9 cellular contexts compared by ENCODE assay signal in the genomic region with DNA sequence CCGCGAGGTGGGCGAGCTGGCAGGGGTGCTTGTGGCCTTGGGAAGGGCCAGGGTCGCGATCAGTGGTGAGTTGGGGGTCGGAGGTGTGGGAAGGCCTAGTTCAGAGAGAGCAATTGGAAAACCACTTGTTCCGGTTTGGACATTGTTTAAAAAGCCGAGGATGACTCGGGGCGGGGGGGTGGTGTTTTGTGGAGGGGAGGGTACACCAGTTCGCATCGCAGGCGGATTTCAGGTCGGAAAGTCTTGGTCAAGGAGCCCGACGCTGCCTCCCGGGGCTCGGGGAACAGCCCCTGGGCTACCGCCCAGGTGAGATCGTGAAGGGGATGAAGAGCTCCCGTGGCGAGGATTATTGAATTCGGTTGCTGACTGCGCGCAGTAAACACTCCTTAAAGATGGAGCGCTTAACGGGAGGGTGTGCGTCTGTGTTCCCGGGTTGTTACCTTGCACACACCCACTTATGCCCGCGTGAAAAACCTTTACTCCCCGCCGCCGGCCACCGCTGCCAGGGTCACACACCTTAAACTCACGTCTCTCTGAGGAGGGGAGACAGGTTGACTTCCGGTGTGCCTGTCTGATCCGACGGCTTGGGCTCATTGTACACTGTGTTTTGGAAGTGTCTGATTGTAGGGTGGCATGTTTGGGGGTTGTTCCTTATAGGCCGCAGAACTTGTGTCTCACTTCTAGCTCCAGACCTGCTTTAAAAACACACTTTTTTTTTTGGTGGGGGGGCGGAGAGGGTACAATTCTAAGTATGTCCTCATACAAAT.
DNase-seq lines count a peak whose midpoint lies in the region; ATAC-seq, FAIRE-seq and TF ChIP-seq lines count a peak whose summit lies in the region.
"Had no signal": no experiment of that assay in that cellular context is flagged by ENCODE, and none has a peak within 500 bp of the region (broad histone marks: within the 10 kb centered on the region; RNA-seq: fewer than 3 reads in every experiment).

No MANE protein-coding gene starts in this region.

- no peaks in the 10 kb centered on the region for H3K27me3 Mint-ChIP-seq in activated CD4-positive, alpha-beta T cell treated with anti-CD3 and anti-CD28 coated beads for 36 hours
- no peaks in the 10 kb centered on the region for H3K27me3 Mint-ChIP-seq in chondrocyte (ENCODE audit: low read depth)

- H3K9me3 ChIP-seq in SU-DHL-6 (ENCODE audit: insufficient read depth, low read length) (no peaks in the 10 kb centered on the region), lower lobe of right lung (no peaks in the 10 kb centered on the region), subcutaneous abdominal adipose tissue (ENCODE audit: control insufficient read depth in 5 of 5, low read length in 5 of 5) (no peaks in the 10 kb centered on the region)

- H3K9ac ChIP-seq in SU-DHL-6 (ENCODE audit: low read length) (peak overlapping the region; percentile 75), subcutaneous abdominal adipose tissue (ENCODE audit: low read length in 5 of 5) (peak overlapping the region; percentile 68 to 91 (median 85))

- peak; percentile 47 for DNase-seq in activated CD4-positive, alpha-beta T cell treated with anti-CD3 and anti-CD28 coated beads for 36 hours
- DNase-seq in activated CD4-positive, alpha-beta T cell treated with anti-CD3 and anti-CD28 coated beads for 1 hour, result no peak
- DNase-seq in chondrocyte (ENCODE audit: low spot score) (no peak), lower lobe of right lung (no peak), frontal cortex (ENCODE audit: low spot score in 2 of 2) (no peak)
- no peak for DNase-seq in effector CD8-positive, alpha-beta T cell (lab: John Stamatoyannopoulos, UW)

- peak overlapping the region; percentile 87 for H3K4me3 Mint-ChIP-seq in activated CD4-positive, alpha-beta T cell treated with anti-CD3 and anti-CD28 coated beads for 36 hours
- H3K4me3 Mint-ChIP-seq in chondrocyte (ENCODE audit: unreplicated experiment), result peak overlapping the region; percentile 94

- no peaks in the 10 kb centered on the region for H3K9me3 Mint-ChIP-seq in activated CD4-positive, alpha-beta T cell treated with anti-CD3 and anti-CD28 coated beads for 36 hours (ENCODE audit: low read depth)
- no peaks in the 10 kb centered on the region for H3K9me3 Mint-ChIP-seq in chondrocyte (ENCODE audit: low read depth)

- peak overlapping the region; percentile 84 for H2AFZ ChIP-seq in SU-DHL-6 (ENCODE audit: low read depth, low read length, severe bottlenecking)

- H3K27me3 ChIP-seq in SU-DHL-6 (ENCODE audit: low read length), result no peaks in the 10 kb centered on the region
- H3K27me3 ChIP-seq in lower lobe of right lung (ENCODE audit: low read depth), result no peaks in the 10 kb centered on the region
- H3K27me3 ChIP-seq in subcutaneous abdominal adipose tissue (ENCODE audit: control insufficient read depth in 5 of 5, insufficient read depth in 4 of 5, low read length in 5 of 5), result no peaks in the 10 kb centered on the region

- POLR2A ChIA-PET in activated CD4-positive, alpha-beta T cell treated with anti-CD3 and anti-CD28 coated beads for 36 hours (lab: Charles Lee), result no interaction called here

- intact Hi-C loops in activated CD4-positive, alpha-beta T cell treated with anti-CD3 and anti-CD28 coated beads for 36 hours (cut with DNase I, micrococcal nuclease), result loop anchor here in 1 of 2 experiments (1.0 to 5.0 kb wide), 6 partner anchors 67 to 355 kb away; a partner anchor contains a TSS
- intact Hi-C loops in lower lobe of right lung (cut with DNase I), result no loop called here

- peaks cover 19% of the 10 kb centered on the region for H3F3A ChIP-seq in SU-DHL-6 (ENCODE audit: insufficient read depth)

- TF ChIP-seq CTCF in SU-DHL-6 (IDR thresholded peaks at IDR 0.05; ENCODE audit: insufficient read depth, low read length, poor library complexity, severe bottlenecking) (no peak), chondrocyte (IDR thresholded peaks at IDR 0.05) (no peak), lower lobe of right lung (IDR thresholded peaks at IDR 0.05) (no peak)

- peak overlapping the region; percentile 72 for H3K4me3 ChIP-seq in SU-DHL-6 (ENCODE audit: insufficient read depth, low read length, poor library complexity, severe bottlenecking)
- peak overlapping the region; percentile 74 for H3K4me3 ChIP-seq in lower lobe of right lung
- H3K4me3 ChIP-seq in subcutaneous abdominal adipose tissue (ENCODE audit: low read depth in 1 of 5, low read length in 5 of 5), result peak overlapping the region; percentile 75 to 79 (median 76)

- peak; percentile 42 for ATAC-seq in activated CD4-positive, alpha-beta T cell treated with anti-CD3 and anti-CD28 coated beads for 36 hours
- ATAC-seq in lower lobe of right lung, result peak; percentile 42 to 43

- peaks cover 38% of the 10 kb centered on the region for H3K4me1 Mint-ChIP-seq in activated CD4-positive, alpha-beta T cell treated with anti-CD3 and anti-CD28 coated beads for 36 hours
- H3K4me1 Mint-ChIP-seq in chondrocyte (ENCODE audit: low read depth), result peaks cover 28% of the 10 kb centered on the region

- no peaks in the 10 kb centered on the region for H4K20me1 ChIP-seq in SU-DHL-6 (ENCODE audit: low read depth, low read length)

- H3K27ac ChIP-seq in SU-DHL-6 (ENCODE audit: low read depth, low read length) (no peak overlapping the region), lower lobe of right lung (peak overlapping the region; percentile 90), subcutaneous abdominal adipose tissue (ENCODE audit: low read depth, low read length) (peak overlapping the region; percentile 72)

- H3K79me2 ChIP-seq in SU-DHL-6 (ENCODE audit: insufficient read depth, low read length), result no peaks in the 10 kb centered on the region

- H3K36me3 ChIP-seq in SU-DHL-6 (ENCODE audit: low read length) (no peaks in the 10 kb centered on the region), lower lobe of right lung (peaks cover 7% of the 10 kb centered on the region), subcutaneous abdominal adipose tissue (ENCODE audit: control insufficient read depth in 5 of 5, insufficient read depth in 5 of 5, low read length in 5 of 5) (no peaks in the 10 kb centered on the region)

- FAIRE-seq in frontal cortex (lab: Jason Lieb, UNC), result no peak
- FAIRE-seq: colon had no signal

- CTCF ChIA-PET in activated CD4-positive, alpha-beta T cell treated with anti-CD3 and anti-CD28 coated beads for 36 hours (lab: Charles Lee), result no interaction called here

- peak overlapping the region; percentile 91 for H3K27ac Mint-ChIP-seq in activated CD4-positive, alpha-beta T cell treated with anti-CD3 and anti-CD28 coated beads for 36 hours
- peak overlapping the region; percentile 87 for H3K27ac Mint-ChIP-seq in chondrocyte (ENCODE audit: unreplicated experiment)

- peaks cover 4% of the 10 kb centered on the region for H3K36me3 Mint-ChIP-seq in activated CD4-positive, alpha-beta T cell treated with anti-CD3 and anti-CD28 coated beads for 36 hours (ENCODE audit: low read depth)
- peaks cover under 1% of the 10 kb centered on the region for H3K36me3 Mint-ChIP-seq in chondrocyte (ENCODE audit: low read depth)

- no peaks in the 10 kb centered on the region for H3K9me2 ChIP-seq in SU-DHL-6 (replicated peaks; ENCODE audit: insufficient read depth, low read length)

- peak overlapping the region; percentile 57 for H3K4me2 ChIP-seq in SU-DHL-6 (ENCODE audit: low read depth, low read length, poor library complexity, severe bottlenecking)

- H3K4me1 ChIP-seq in lower lobe of right lung, result peaks cover 19% of the 10 kb centered on the region
- peaks cover 3 to 23% (median 20%) of the 10 kb centered on the region in 5 donors for H3K4me1 ChIP-seq in subcutaneous abdominal adipose tissue (ENCODE audit: control insufficient read depth in 5 of 5, insufficient read depth in 5 of 5, low read length in 5 of 5)
